ENCODE assay signal across 8 cellular contexts in the genomic region with DNA sequence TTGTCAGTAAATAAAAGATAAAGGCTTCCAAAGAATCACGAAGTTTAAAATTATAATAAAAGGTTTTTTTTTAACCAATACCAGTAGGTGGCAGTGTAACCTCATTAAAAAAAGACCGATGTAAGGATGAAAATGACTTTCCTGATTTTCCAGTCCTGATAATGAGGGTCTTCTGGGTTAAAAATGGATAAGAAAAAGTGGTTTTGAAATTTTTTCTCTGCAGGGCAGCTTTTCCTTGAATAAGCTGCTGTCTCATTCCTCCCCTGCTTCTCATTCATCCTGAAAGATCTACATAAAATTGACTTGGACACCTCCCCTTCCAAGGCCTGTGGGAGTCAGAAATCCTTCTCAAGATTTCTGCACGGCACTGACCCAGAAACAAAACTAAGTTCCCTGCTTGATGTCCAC. TPM values are rescaled to one million over a fixed set of nuclear protein-coding genes. Genes with fewer than 3 reads are reported as not detected.
A peak's percentile ranks its signal among the peaks of the same experiment; 100 is the strongest.
DNase-seq lines count a peak whose midpoint lies in the region; ATAC-seq and TF ChIP-seq lines count a peak whose summit lies in the region.

No MANE protein-coding gene starts in this region.

- peaks cover 3 to 4% (median 4%) of the 10 kb centered on the region in 3 donors for H3K27me3 Mint-ChIP-seq in CD14-positive monocyte (ENCODE audit: low read depth in 3 of 3)
- no peaks in the 10 kb centered on the region; the same call in 1 of the 2 replicates for H3K27me3 Mint-ChIP-seq in HFFc6 (ENCODE audit: insufficient read depth)

- H3K79me2 ChIP-seq in PC-9 (ENCODE audit: low read depth) = no peaks in the 10 kb centered on the region

- no peak overlapping the region for H2AFZ ChIP-seq in PC-9

- 2 to 10% methylated on average over 3 of the region's 3 CpGs for WGBS in sigmoid colon, 2 donors

- no peaks in the 10 kb centered on the region for H3K9me2 ChIP-seq in PC-9 (ENCODE audit: insufficient read depth)

- no peak for TF ChIP-seq POLR2A in sigmoid colon (IDR thresholded peaks at IDR 0.05)

- H3K4me2 ChIP-seq in PC-9 = no peak overlapping the region

- no peaks in the 10 kb centered on the region for H3K4me1 ChIP-seq in PC-9 (replicated peaks; ENCODE audit: insufficient read depth)
- peaks cover 0 to 11% (median 10%) of the 10 kb centered on the region in 4 donors for H3K4me1 ChIP-seq in sigmoid colon

- H3K36me3 ChIP-seq in PC-9 (ENCODE audit: low read depth) (no peaks in the 10 kb centered on the region), sigmoid colon (no peaks in the 10 kb centered on the region)

- no peak for ATAC-seq in GM21360 (IDR thresholded peaks at IDR 0.05; ENCODE audit: unreplicated experiment)
- no peak for ATAC-seq in GM19455 (IDR thresholded peaks at IDR 0.05; ENCODE audit: unreplicated experiment)

- H3K9me3 ChIP-seq in PC-9 (ENCODE audit: insufficient read depth, low read depth) = no peaks in the 10 kb centered on the region
- H3K9me3 ChIP-seq in sigmoid colon = no peaks in the 10 kb centered on the region

- CTCF ChIA-PET in PC-9 (lab: Charles Lee) = no interaction called here

- H3K4me3 ChIP-seq in PC-9 (no peak overlapping the region), fibroblast of mammary gland (ENCODE audit: control insufficient read depth, low read depth, low read length) (no peak overlapping the region), sigmoid colon (no peak overlapping the region)

- TF ChIP-seq CTCF in CD14-positive monocyte (IDR thresholded peaks at IDR 0.05) (peak; percentile 74), HFFc6 (IDR thresholded peaks at IDR 0.05) (peak; percentile 88), PC-9 (conservative IDR thresholded peaks at IDR 0.05) (peak; percentile 66), fibroblast of mammary gland (conservative IDR thresholded peaks at IDR 0.05; ENCODE audit: control insufficient read depth, insufficient read depth, low read depth, low read length) (peak; percentile 31), sigmoid colon (IDR thresholded peaks at IDR 0.05) (peak in 3 of 4 experiments; percentile 14 to 52 (median 38))

- no peaks in the 10 kb centered on the region for H3F3A ChIP-seq in PC-9 (ENCODE audit: insufficient read depth, low read depth)

- H3K9me3 Mint-ChIP-seq in CD14-positive monocyte (peaks cover 4 to 9% (median 7%) of the 10 kb centered on the region in 7 donors), HFFc6 (peaks cover 8% of the 10 kb centered on the region)

- no peak overlapping the region for H3K27ac ChIP-seq in PC-9
- H3K27ac ChIP-seq in sigmoid colon = peak overlapping the region in 1 of 4 donors; percentile 35

- H3K36me3 Mint-ChIP-seq in CD14-positive monocyte = no peaks in the 10 kb centered on the region
- H3K36me3 Mint-ChIP-seq in HFFc6 (ENCODE audit: low read depth) = 0 out of 2 replicates have a peak, but pooled peaks cover 4% of the 10 kb centered on the region

- no peaks in the 10 kb centered on the region for H3K4me1 Mint-ChIP-seq in CD14-positive monocyte
- peaks cover 17% of the 10 kb centered on the region for H3K4me1 Mint-ChIP-seq in HFFc6 (ENCODE audit: low read depth)

- H3K4me3 Mint-ChIP-seq in CD14-positive monocyte (no peak overlapping the region), HFFc6 (peak overlapping the region; percentile 76; the same call in 1 of the 2 replicates)

- POLR2A ChIA-PET in PC-9 (lab: Charles Lee; ENCODE audit: unreplicated experiment) = no interaction called here

- H3K27me3 ChIP-seq in PC-9 (ENCODE audit: insufficient read depth, low read depth) (no peaks in the 10 kb centered on the region), sigmoid colon (no peaks in the 10 kb centered on the region)

- intact Hi-C loops in CD14-positive monocyte (cut with micrococcal nuclease) (no loop called here), PC-9 (cut with micrococcal nuclease; ENCODE audit: unreplicated experiment) (no loop called here), sigmoid colon (cut with DNase I) (no loop called here)

- TF ChIP-seq EP300 in sigmoid colon (IDR thresholded peaks at IDR 0.05) = no peak

- BruUV-seq in PC-9 (replicated peaks; lab: Mats Ljungman, UMichigan) = no TSS peak

- no peak for DNase-seq in CD14-positive monocyte (ENCODE audit: low spot score)
- DNase-seq in HFFc6 = peak; percentile 30
- no peak for DNase-seq in PC-9
- peak; percentile 55 for DNase-seq in fibroblast of mammary gland (ENCODE audit: low read depth)
- no peak for DNase-seq in sigmoid colon
- no peak for DNase-seq in stimulated activated CD4-positive, alpha-beta T cell treated with anti-CD3 and anti-CD28 coated beads, Interleukin-12 subunit alpha, Interleukin-12 subunit beta, amount 100 ng/mL, for 4 hours

- no peaks in the 10 kb centered on the region for H4K20me1 ChIP-seq in PC-9 (ENCODE audit: insufficient read depth)

- H3K27ac Mint-ChIP-seq in CD14-positive monocyte = no peak overlapping the region
- peak overlapping the region; percentile 82 for H3K27ac Mint-ChIP-seq in HFFc6

RNA-seq across cellular contexts. Expression of a gene that starts 58.9 kb away (rescaled TPM):
- polyA plus RNA-seq in CD14-positive monocyte (10 to 100 TPM in 1 of 2 donors, 1 to 10 TPM in 1; 9.0 to 14.1 TPM), sigmoid colon (1 to 10 TPM; 4.2 to 6.9 (median 5.7) TPM)
- total RNA-seq in HFFc6 (2021; fragmentation: NEBNext Ultra II Directional; extraction: Animal tissue kit (Norgen Biotek cat#: 25700)) = 10 to 100 TPM; 15.3 to 18.1 (median 17.2) TPM
- total RNA-seq in PC-9 (2021) (6.2 and 9.0 TPM in 2 replicates), sigmoid colon (10 to 100 TPM in 2 of 4 donors, 1 to 10 TPM in 2; 7.2 to 12.2 (median 10.7) TPM)

Comparison
In these comparisons a context has a peak if more than half of its experiments do, and no peak if none do; other contexts are left out.
1. DNase-seq: peak in HFFc6 (single experiment) and fibroblast of mammary gland (single experiment); none in CD14-positive monocyte (single experiment), PC-9 (0 of 2), sigmoid colon (single experiment) and stimulated activated CD4-positive, alpha-beta T cell treated with anti-CD3 and anti-CD28 coated beads, Interleukin-12 subunit alpha, Interleukin-12 subunit beta, amount 100 ng/mL, for 4 hours (single experiment).
2. CTCF ChIP-seq: peak in every context shown above with its lines; median percentile 88 in HFFc6; 74 in CD14-positive monocyte; 66 in PC-9; 38 in sigmoid colon; 31 in fibroblast of mammary gland.